Comparison of ENCODE assay signal across 8 cellular contexts in the genomic region with DNA sequence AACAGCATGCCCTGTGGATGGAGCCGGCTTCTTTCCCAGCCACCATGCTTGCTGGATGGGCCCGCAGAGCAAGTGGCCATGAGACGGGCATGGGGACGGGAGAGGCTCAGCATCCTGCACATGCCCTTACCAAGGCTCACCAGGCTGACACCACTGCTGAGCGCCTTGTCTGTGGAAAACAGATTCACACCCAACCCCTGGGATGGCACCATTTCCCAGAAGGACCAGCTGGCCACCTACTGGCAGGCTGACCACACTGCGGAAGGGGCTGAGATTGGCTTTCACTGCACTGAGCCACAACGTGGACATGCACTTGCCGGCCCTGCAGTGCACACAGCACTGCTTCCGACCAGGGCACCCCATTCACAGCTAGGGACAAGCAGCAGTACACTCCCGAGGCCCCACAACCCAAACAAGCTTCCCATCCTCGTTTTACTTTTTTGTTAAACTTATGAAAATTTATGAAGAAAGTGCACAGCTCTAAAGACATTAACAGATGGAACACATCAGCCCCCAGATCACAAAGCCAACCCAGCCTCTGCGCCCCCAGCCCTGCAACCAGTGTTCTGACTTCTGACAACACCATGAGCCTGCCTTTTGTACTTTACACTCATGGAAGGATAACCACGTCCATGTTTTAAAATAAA. TPM values are rescaled to one million over a fixed set of nuclear protein-coding genes. Genes with fewer than 3 reads are reported as not detected.
A peak's percentile ranks its signal among the peaks of the same experiment; 100 is the strongest.
DNase-seq lines count a peak whose midpoint lies in the region; ATAC-seq and TF ChIP-seq lines count a peak whose summit lies in the region.

No MANE protein-coding gene starts in this region.

- H3K36me3 ChIP-seq in HCT116 (ENCODE audit: control insufficient read depth in 1 of 2, insufficient read depth in 2 of 2, low read length in 2 of 2) (no peaks in the 10 kb centered on the region), Panc1 (ENCODE audit: control insufficient read depth, insufficient read depth, low read length) (no peaks in the 10 kb centered on the region)

- POLR2A ChIA-PET in HCT116 (lab: Charles Lee) = interaction anchor here (0.8 kb wide), 1 partner anchor 170 kb away, joined by 3 read pairs; no protein-coding TSS in a partner anchor
- POLR2A ChIA-PET in Panc1 (lab: Charles Lee) = no interaction called here

- BruUV-seq in HCT116 (replicated peaks; lab: Mats Ljungman, UMichigan) (no TSS peak), Panc1 (replicated peaks; lab: Mats Ljungman, UMichigan) (no TSS peak)

- H3K4me3 Mint-ChIP-seq in mesothelial cell of epicardium = no peak overlapping the region

- peak; percentile 37 for DNase-seq in COR-L47 (lab: John Stamatoyannopoulos, UW)
- DNase-seq in HCT116 (ENCODE audit: low read depth, low spot score) = peak; percentile 40
- no peak for DNase-seq in Panc1 (ENCODE audit: low read depth, low spot score)
- DNase-seq in dermis microvascular lymphatic vessel endothelial cell (ENCODE audit: low read depth in 2 of 2) = peak; percentile 9 to 50
- peak in 1 of 2 experiments; percentile 60 for DNase-seq in mesothelial cell of epicardium (ENCODE audit: low spot score in 2 of 2, unreplicated experiment in 2 of 2)
- no peak for DNase-seq in stimulated activated naive CD4-positive, alpha-beta T cell (lab: John Stamatoyannopoulos, UW)

- H3K79me2 ChIP-seq in HCT116 (ENCODE audit: insufficient read depth, low read length) = no peaks in the 10 kb centered on the region

- intact Hi-C loops in HCT116 (cut with micrococcal nuclease) (loop anchor here (1.0 to 10.0 kb wide), 3 partner anchors 420 to 705 kb away; no protein-coding TSS in a partner anchor), Panc1 (cut with micrococcal nuclease; ENCODE audit: unreplicated experiment) (loop anchor here (10.0 kb wide), 1 partner anchor 335 kb away; no protein-coding TSS in a partner anchor)

- in situ Hi-C loops in Panc1 (cut with HindIII; ENCODE audit: low pct_unique_long_range_greater_than_20kb, low sequenced_read_pairs) = no loop called here

- no peak overlapping the region for H3K4me3 ChIP-seq in HCT116 (replicated peaks in 1 of 2; ENCODE audit: low read depth in 1 of 2, low read length in 2 of 2)
- H3K4me3 ChIP-seq in Panc1 (ENCODE audit: low read depth in 2 of 2, low read length in 2 of 2) = no peak overlapping the region

- no peak overlapping the region for H3K27ac Mint-ChIP-seq in mesothelial cell of epicardium

- no peaks in the 10 kb centered on the region for H3K9me3 Mint-ChIP-seq in mesothelial cell of epicardium

- H3K27me3 Mint-ChIP-seq in mesothelial cell of epicardium (ENCODE audit: low read depth) = no peaks in the 10 kb centered on the region

- H3K9me3 ChIP-seq in HCT116 (ENCODE audit: control insufficient read depth in 1 of 2, insufficient read depth in 1 of 2, low read depth in 1 of 2, low read length in 2 of 2) = peaks cover 0 to 12% of the 10 kb centered on the region in 2 experiments; a peak in 1 of 4 replicates
- no peaks in the 10 kb centered on the region for H3K9me3 ChIP-seq in Panc1 (ENCODE audit: control insufficient read depth, insufficient read depth, low read depth, low read length)

- no peaks in the 10 kb centered on the region for H4K20me1 ChIP-seq in HCT116 (ENCODE audit: insufficient read depth)

- no peak for TF ChIP-seq POLR2A in HCT116 (IDR thresholded peaks at IDR 0.05; ENCODE audit: borderline replicate concordance, extremely low read depth, insufficient read depth, insufficient read length)

- CTCF ChIA-PET in HCT116 (lab: Charles Lee) (interaction anchor here (0.7 to 2.0 kb wide), 12 partner anchors 12 to 526 kb away, joined by 3 to 8 read pairs (median 4); a partner anchor contains a TSS), Panc1 (lab: Charles Lee) (interaction anchor here (0.7 to 1.6 kb wide), 2 partner anchors 151 to 219 kb away, joined by 3 to 5 read pairs; no protein-coding TSS in a partner anchor)

- peaks cover 3 to 21% of the 10 kb centered on the region in 2 experiments; a peak in 3 of 4 replicates for H3K4me1 ChIP-seq in HCT116 (ENCODE audit: control insufficient read depth in 1 of 2, insufficient read depth in 2 of 2, low read length in 2 of 2)
- H3K4me1 ChIP-seq in Panc1 (ENCODE audit: control insufficient read depth, insufficient read depth, low read length) = no peaks in the 10 kb centered on the region

- peak; percentile 90 for TF ChIP-seq RAD21 in HCT116 (IDR thresholded peaks at IDR 0.05; ENCODE audit: low read depth)

- H3K36me3 Mint-ChIP-seq in mesothelial cell of epicardium = no peaks in the 10 kb centered on the region

- ATAC-seq in HCT116 = peak; percentile 90
- ATAC-seq in Panc1 = peak; percentile 89
- no peak for ATAC-seq in HG03442 (IDR thresholded peaks at IDR 0.05; ENCODE audit: unreplicated experiment)
- ATAC-seq in GM19328 (IDR thresholded peaks at IDR 0.05; ENCODE audit: unreplicated experiment) = no peak

- TF ChIP-seq CTCF in HCT116 (IDR thresholded peaks at IDR 0.05 in 2 of 3, conservative IDR thresholded peaks at IDR 0.05 in 1 of 3; ENCODE audit: borderline replicate concordance in 1 of 3, insufficient read depth in 1 of 3, low read depth in 2 of 3, low read length in 2 of 3) (peak; percentile 59 to 93 (median 82); a peak in 5 of 6 replicates), Panc1 (IDR thresholded peaks at IDR 0.05) (peak; percentile 86), mesothelial cell of epicardium (IDR thresholded peaks at IDR 0.05; ENCODE audit: unreplicated experiment) (peak; percentile 77)

- no peaks in the 10 kb centered on the region for H3K27me3 ChIP-seq in HCT116 (ENCODE audit: insufficient read depth, low read length)
- no peaks in the 10 kb centered on the region for H3K27me3 ChIP-seq in Panc1 (ENCODE audit: control insufficient read depth, insufficient read depth, low read length)

- peak overlapping the region; percentile 56 for H2AFZ ChIP-seq in HCT116 (ENCODE audit: low read depth, low read length, poor library complexity, severe bottlenecking)

- RAD21 ChIA-PET in HCT116 (lab: Charles Lee; ENCODE audit: low non-redundant PET in 1 of 2, low total read pairs in 2 of 2, uncharacterized antibody in 2 of 2, unreplicated experiment in 2 of 2) = interaction anchor here (0.6 kb wide), 2 partner anchors 334 to 341 kb away, joined by 3 to 4 read pairs; no protein-coding TSS in a partner anchor

- H3K4me2 ChIP-seq in HCT116 (ENCODE audit: low read length) = no peak overlapping the region

- no peak overlapping the region for H3K9ac ChIP-seq in HCT116 (ENCODE audit: low read length)

- H3K27ac ChIP-seq in HCT116 (ENCODE audit: low read depth, low read length) (peak overlapping the region; percentile 46; the same call in 1 of the 2 replicates), Panc1 (ENCODE audit: low read length) (no peak overlapping the region)

- H3K9me2 ChIP-seq in HCT116 (ENCODE audit: insufficient read depth) = no peaks in the 10 kb centered on the region

- H3K4me1 Mint-ChIP-seq in mesothelial cell of epicardium = peaks cover 10% of the 10 kb centered on the region

TF ChIP-seq in HCT116, 20 proteins besides CTCF, POLR2A, EP300 and RAD21 (continues in another document):
- TF ChIP-seq, protein P1, sequence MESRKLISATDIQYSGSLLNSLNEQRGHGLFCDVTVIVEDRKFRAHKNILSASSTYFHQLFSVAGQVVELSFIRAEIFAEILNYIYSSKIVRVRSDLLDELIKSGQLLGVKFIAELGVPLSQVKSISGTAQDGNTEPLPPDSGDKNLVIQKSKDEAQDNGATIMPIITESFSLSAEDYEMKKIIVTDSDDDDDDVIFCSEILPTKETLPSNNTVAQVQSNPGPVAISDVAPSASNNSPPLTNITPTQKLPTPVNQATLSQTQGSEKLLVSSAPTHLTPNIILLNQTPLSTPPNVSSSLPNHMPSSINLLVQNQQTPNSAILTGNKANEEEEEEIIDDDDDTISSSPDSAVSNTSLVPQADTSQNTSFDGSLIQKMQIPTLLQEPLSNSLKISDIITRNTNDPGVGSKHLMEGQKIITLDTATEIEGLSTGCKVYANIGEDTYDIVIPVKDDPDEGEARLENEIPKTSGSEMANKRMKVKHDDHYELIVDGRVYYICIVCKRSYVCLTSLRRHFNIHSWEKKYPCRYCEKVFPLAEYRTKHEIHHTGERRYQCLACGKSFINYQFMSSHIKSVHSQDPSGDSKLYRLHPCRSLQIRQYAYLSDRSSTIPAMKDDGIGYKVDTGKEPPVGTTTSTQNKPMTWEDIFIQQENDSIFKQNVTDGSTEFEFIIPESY (IDR thresholded peaks at IDR 0.05; ENCODE audit: extremely low read depth, insufficient replicate concordance, low read length) = no peak
- TF ChIP-seq ZNF274 (IDR thresholded peaks at IDR 0.05; ENCODE audit: low read depth, low read length) (no peak), SP1 (IDR thresholded peaks at IDR 0.05; ENCODE audit: low read depth) (no peak), EZH2phosphoT487 (IDR thresholded peaks at IDR 0.05; ENCODE audit: borderline replicate concordance) (no peak), CBX3 (IDR thresholded peaks at IDR 0.05; ENCODE audit: low read depth) (peak; percentile 97), ZFX (IDR thresholded peaks at IDR 0.05) (no peak), SIN3A (IDR thresholded peaks at IDR 0.05; ENCODE audit: low read depth) (no peak)

RNA-seq across cellular contexts. Expression of a gene that starts 13.9 kb away (rescaled TPM):
- total RNA-seq in HCT116 (2021; ENCODE audit: unreplicated experiment) (not detected), Panc1 (2021; ENCODE audit: unreplicated experiment) (not detected), dermis microvascular lymphatic vessel endothelial cell (not detected in 2 replicates), mesothelial cell of epicardium (not detected in 3 replicates)
- polyA plus RNA-seq in HCT116 (2012) = not detected in 2 replicates
- polyA plus RNA-seq in Panc1 (2012; ENCODE audit: insufficient read length) = not detected

RNA-seq across cellular contexts. Expression of a gene that starts 20.3 kb away (rescaled TPM):
- total RNA-seq in HCT116 (2021; ENCODE audit: unreplicated experiment) (not detected), Panc1 (2021; ENCODE audit: unreplicated experiment) (not detected), dermis microvascular lymphatic vessel endothelial cell (not detected in 2 replicates), mesothelial cell of epicardium (not detected in 3 replicates)
- not detected in 2 replicates for polyA plus RNA-seq in HCT116 (2012)
- polyA plus RNA-seq in Panc1 (2012; ENCODE audit: insufficient read length) = not detected

RNA-seq across cellular contexts. Expression of a gene that starts 21.2 kb away (rescaled TPM):
- total RNA-seq in HCT116 (2021; ENCODE audit: unreplicated experiment) (not detected), Panc1 (2021; ENCODE audit: unreplicated experiment) (not detected), dermis microvascular lymphatic vessel endothelial cell (not detected in 2 replicates), mesothelial cell of epicardium (not detected in 3 replicates)
- not detected in 2 replicates for polyA plus RNA-seq in HCT116 (2012)
- polyA plus RNA-seq in Panc1 (2012; ENCODE audit: insufficient read length) = not detected

RNA-seq across cellular contexts. Expression of a gene that starts 26.8 kb away (rescaled TPM):
- total RNA-seq in HCT116 (2021; ENCODE audit: unreplicated experiment) (0.22 TPM), Panc1 (2021; ENCODE audit: unreplicated experiment) (not detected), dermis microvascular lymphatic vessel endothelial cell (not detected in 2 replicates), mesothelial cell of epicardium (not detected in 3 replicates)
- polyA plus RNA-seq in HCT116 (2012) = not detected in 2 replicates
- not detected for polyA plus RNA-seq in Panc1 (2012; ENCODE audit: insufficient read length)

RNA-seq across cellular contexts. Expression of a gene that starts 40.2 kb away (rescaled TPM):
- total RNA-seq in HCT116 (2021; ENCODE audit: unreplicated experiment) (not detected), Panc1 (2021; ENCODE audit: unreplicated experiment) (not detected), dermis microvascular lymphatic vessel endothelial cell (not detected in 2 replicates), mesothelial cell of epicardium (not detected in 3 replicates)
- 0.06 TPM in 1 of 2 replicates, not detected in the other for polyA plus RNA-seq in HCT116 (2012)
- polyA plus RNA-seq in Panc1 (2012; ENCODE audit: insufficient read length) = not detected

Comparison
In these comparisons a context has a peak if more than half of its experiments do, and no peak if none do; other contexts are left out.
1. DNase-seq: peak in COR-L47 (single experiment), HCT116 (single experiment) and dermis microvascular lymphatic vessel endothelial cell (2 of 2); none in Panc1 (single experiment) and stimulated activated naive CD4-positive, alpha-beta T cell (0 of 6).
2. ATAC-seq: peak in HCT116 (single experiment) and Panc1 (single experiment); none in HG03442 (single experiment) and GM19328 (single experiment).
3. Peak in every context shown above with its lines, with median percentiles within 50 percentile points of each other: CTCF ChIP-seq.